ENCODE assay signal across 8 cellular contexts in the genomic region with DNA sequence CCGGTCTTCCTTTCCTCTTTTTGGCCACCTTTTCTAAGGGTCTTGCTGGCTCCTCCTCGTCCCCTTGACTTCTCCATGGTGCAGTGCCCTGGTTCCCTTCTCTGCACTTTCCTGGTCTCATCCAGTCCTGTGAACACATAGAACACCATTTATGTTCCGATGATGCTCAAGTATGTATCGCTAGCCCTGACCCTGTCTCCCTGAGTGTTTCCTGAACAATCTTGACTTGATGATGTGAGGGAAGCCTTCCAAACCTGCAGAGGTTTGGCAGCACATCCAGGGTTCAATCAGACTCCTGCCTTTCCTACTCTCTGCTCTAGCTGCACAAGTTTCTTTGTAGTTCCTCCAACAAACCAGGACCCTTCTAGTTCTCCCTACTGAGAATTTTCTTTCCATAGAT.
"Had no signal": no experiment of that assay in that cellular context is flagged by ENCODE, and none has a peak within 500 bp of the region (broad histone marks: within the 10 kb centered on the region; RNA-seq: fewer than 3 reads in every experiment).

No MANE protein-coding gene starts in this region.

- H3K9me3 ChIP-seq: HAP-1 had no signal

- H3K36me3 ChIP-seq: HAP-1 had no signal

- DNase-seq: GM23248, GOT3, H7, HFFc6 had no signal

- ATAC-seq: HCT116, HepG2 had no signal

- H3K4me1 ChIP-seq: HAP-1 had no signal

- H3K4me3 ChIP-seq: GM23248, HAP-1 had no signal

- H3K27ac ChIP-seq: GM23248, HL-60 had no signal
